Comparison of ENCODE assay signal across 8 cellular contexts in genomic region chr1:156122519-156123355, GRCh38.
DNase-seq lines count a peak whose midpoint lies in the region; ATAC-seq and TF ChIP-seq lines count a peak whose summit lies in the region.

No MANE protein-coding gene starts in this region.

- no peaks in the 10 kb centered on the region for H3K27me3 ChIP-seq in layer of hippocampus (ENCODE audit: control insufficient read depth, insufficient read depth, low read length)
- no peaks in the 10 kb centered on the region for H3K27me3 ChIP-seq in stomach smooth muscle (ENCODE audit: control insufficient read depth in 1 of 2, insufficient read depth in 2 of 2, low read length in 2 of 2)

- H3K4me3 ChIP-seq in cardiac fibroblast (replicated peaks in 1 of 2; ENCODE audit: low read depth in 2 of 2, low read length in 2 of 2) (peak overlapping the region; percentile 35 to 45), stomach smooth muscle (ENCODE audit: low read length in 2 of 2) (peak overlapping the region; percentile 57 to 74)

- no peaks in the 10 kb centered on the region for H3K9me3 ChIP-seq in stomach smooth muscle (ENCODE audit: control insufficient read depth in 2 of 2, low read length in 2 of 2)

- H3K36me3 ChIP-seq in stomach smooth muscle (ENCODE audit: control insufficient read depth in 2 of 2, insufficient read depth in 2 of 2, low read length in 2 of 2), result peaks cover 0 to 5% of the 10 kb centered on the region in 2 donors

- H3K27ac ChIP-seq in layer of hippocampus (ENCODE audit: low read depth, low read length) (peak overlapping the region; percentile 91), stomach smooth muscle (ENCODE audit: low read length) (peak overlapping the region; percentile 98)

- H3K9ac ChIP-seq in stomach smooth muscle (ENCODE audit: low read length in 2 of 2), result peak overlapping the region; percentile 85 to 90

- no peak for TF ChIP-seq CTCF in cardiac fibroblast (IDR thresholded peaks at IDR 0.05; ENCODE audit: low read depth, low read length)

- DNase-seq in DMS53 (lab: John Stamatoyannopoulos, UW) (peak; percentile 65), NCI-H2196 (lab: John Stamatoyannopoulos, UW; ENCODE audit: unreplicated experiment) (peak; percentile 80), cardiac fibroblast (ENCODE audit: low read depth in 2 of 2) (peak; percentile 92 to 94), retina (no peak)

- peaks cover 97% of the 10 kb centered on the region for H3K4me1 ChIP-seq in stomach smooth muscle (ENCODE audit: control insufficient read depth, insufficient read depth, low read length)

- ATAC-seq in GM21367 (IDR thresholded peaks at IDR 0.05; ENCODE audit: unreplicated experiment), result no peak
- no peak for ATAC-seq in GM21723 (IDR thresholded peaks at IDR 0.05; ENCODE audit: unreplicated experiment)
